ENCODE assay signal across 3 cellular contexts in genomic region chr7:92602352-92603088, GRCh38.
TF ChIP-seq lines count a peak whose summit lies in the region.

No MANE protein-coding gene starts in this region.

TF ChIP-seq in SK-N-SH, 30 proteins besides CTCF, POLR2A, EP300 and RAD21:
- peak; percentile 63; the same call in 1 of the 2 replicates for TF ChIP-seq POLR2AphosphoS5 (IDR thresholded peaks at IDR 0.05; ENCODE audit: low read depth, low read length)
- TF ChIP-seq REST (IDR thresholded peaks at IDR 0.05; ENCODE audit: low read depth, low read length), result no peak

TF ChIP-seq in SK-N-SH treated with all-trans-retinoic acid at 6 μM for 48 hours, 23 proteins besides CTCF, POLR2A, EP300 and RAD21:
- TF ChIP-seq, protein P1, sequence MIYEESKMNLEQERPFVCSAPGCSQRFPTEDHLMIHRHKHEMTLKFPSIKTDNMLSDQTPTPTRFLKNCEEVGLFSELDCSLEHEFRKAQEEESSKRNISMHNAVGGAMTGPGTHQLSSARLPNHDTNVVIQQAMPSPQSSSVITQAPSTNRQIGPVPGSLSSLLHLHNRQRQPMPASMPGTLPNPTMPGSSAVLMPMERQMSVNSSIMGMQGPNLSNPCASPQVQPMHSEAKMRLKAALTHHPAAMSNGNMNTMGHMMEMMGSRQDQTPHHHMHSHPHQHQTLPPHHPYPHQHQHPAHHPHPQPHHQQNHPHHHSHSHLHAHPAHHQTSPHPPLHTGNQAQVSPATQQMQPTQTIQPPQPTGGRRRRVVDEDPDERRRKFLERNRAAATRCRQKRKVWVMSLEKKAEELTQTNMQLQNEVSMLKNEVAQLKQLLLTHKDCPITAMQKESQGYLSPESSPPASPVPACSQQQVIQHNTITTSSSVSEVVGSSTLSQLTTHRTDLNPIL (CRISPR knock-in tag; IDR thresholded peaks at IDR 0.05; ENCODE audit: low read depth), result no peak
- no peak for TF ChIP-seq ZNF565 (CRISPR knock-in tag; conservative IDR thresholded peaks at IDR 0.05; ENCODE audit: low read depth)
- no peak for TF ChIP-seq ISL1 (CRISPR knock-in tag; IDR thresholded peaks at IDR 0.05)
- TF ChIP-seq PPARA (CRISPR knock-in tag; IDR thresholded peaks at IDR 0.05; ENCODE audit: borderline replicate concordance), result no peak
- TF ChIP-seq, protein P2, sequence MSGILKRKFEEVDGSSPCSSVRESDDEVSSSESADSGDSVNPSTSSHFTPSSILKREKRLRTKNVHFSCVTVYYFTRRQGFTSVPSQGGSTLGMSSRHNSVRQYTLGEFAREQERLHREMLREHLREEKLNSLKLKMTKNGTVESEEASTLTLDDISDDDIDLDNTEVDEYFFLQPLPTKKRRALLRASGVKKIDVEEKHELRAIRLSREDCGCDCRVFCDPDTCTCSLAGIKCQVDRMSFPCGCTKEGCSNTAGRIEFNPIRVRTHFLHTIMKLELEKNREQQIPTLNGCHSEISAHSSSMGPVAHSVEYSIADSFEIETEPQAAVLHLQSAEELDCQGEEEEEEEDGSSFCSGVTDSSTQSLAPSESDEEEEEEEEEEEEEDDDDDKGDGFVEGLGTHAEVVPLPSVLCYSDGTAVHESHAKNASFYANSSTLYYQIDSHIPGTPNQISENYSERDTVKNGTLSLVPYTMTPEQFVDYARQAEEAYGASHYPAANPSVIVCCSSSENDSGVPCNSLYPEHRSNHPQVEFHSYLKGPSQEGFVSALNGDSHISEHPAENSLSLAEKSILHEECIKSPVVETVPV (CRISPR knock-in tag; IDR thresholded peaks at IDR 0.05), result no peak
- TF ChIP-seq, protein P3, sequence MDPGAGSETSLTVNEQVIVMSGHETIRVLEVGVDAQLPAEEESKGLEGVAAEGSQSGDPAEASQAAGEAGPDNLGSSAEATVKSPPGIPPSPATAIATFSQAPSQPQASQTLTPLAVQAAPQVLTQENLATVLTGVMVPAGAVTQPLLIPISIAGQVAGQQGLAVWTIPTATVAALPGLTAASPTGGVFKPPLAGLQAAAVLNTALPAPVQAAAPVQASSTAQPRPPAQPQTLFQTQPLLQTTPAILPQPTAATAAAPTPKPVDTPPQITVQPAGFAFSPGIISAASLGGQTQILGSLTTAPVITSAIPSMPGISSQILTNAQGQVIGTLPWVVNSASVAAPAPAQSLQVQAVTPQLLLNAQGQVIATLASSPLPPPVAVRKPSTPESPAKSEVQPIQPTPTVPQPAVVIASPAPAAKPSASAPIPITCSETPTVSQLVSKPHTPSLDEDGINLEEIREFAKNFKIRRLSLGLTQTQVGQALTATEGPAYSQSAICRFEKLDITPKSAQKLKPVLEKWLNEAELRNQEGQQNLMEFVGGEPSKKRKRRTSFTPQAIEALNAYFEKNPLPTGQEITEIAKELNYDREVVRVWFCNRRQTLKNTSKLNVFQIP (CRISPR knock-in tag; IDR thresholded peaks at IDR 0.05; ENCODE audit: borderline replicate concordance, low read depth), result no peak
- TF ChIP-seq ARNTL (CRISPR knock-in tag; IDR thresholded peaks at IDR 0.05; ENCODE audit: borderline replicate concordance, low read depth), result no peak
- no peak for TF ChIP-seq ZNF8 (CRISPR knock-in tag; IDR thresholded peaks at IDR 0.05)
- TF ChIP-seq BACH2 (CRISPR knock-in tag; IDR thresholded peaks at IDR 0.05; ENCODE audit: borderline replicate concordance), result no peak
- TF ChIP-seq PATZ1 (CRISPR knock-in tag; IDR thresholded peaks at IDR 0.05; ENCODE audit: borderline replicate concordance), result no peak

TF ChIP-seq in H1, 55 proteins besides CTCF, POLR2A, EP300 and RAD21:
- no peak for TF ChIP-seq KDM1A (IDR thresholded peaks at IDR 0.05; ENCODE audit: borderline replicate concordance, low read length)
- TF ChIP-seq POLR2AphosphoS5 (IDR thresholded peaks at IDR 0.05; ENCODE audit: low read depth, low read length), result no peak
- TF ChIP-seq ZNF274 (IDR thresholded peaks at IDR 0.05; ENCODE audit: borderline replicate concordance, extremely low read depth, low read length), result no peak
- no peak for TF ChIP-seq CBX5 (IDR thresholded peaks at IDR 0.05; ENCODE audit: low read depth, low read length)
- TF ChIP-seq CBX8 (IDR thresholded peaks at IDR 0.05; ENCODE audit: borderline replicate concordance, low read depth, low read length), result no peak
- TF ChIP-seq KDM4A (IDR thresholded peaks at IDR 0.05; ENCODE audit: low read depth, low read length, severe bottlenecking), result no peak
